ENCODE assay signal across 9 cellular contexts in the genomic region with DNA sequence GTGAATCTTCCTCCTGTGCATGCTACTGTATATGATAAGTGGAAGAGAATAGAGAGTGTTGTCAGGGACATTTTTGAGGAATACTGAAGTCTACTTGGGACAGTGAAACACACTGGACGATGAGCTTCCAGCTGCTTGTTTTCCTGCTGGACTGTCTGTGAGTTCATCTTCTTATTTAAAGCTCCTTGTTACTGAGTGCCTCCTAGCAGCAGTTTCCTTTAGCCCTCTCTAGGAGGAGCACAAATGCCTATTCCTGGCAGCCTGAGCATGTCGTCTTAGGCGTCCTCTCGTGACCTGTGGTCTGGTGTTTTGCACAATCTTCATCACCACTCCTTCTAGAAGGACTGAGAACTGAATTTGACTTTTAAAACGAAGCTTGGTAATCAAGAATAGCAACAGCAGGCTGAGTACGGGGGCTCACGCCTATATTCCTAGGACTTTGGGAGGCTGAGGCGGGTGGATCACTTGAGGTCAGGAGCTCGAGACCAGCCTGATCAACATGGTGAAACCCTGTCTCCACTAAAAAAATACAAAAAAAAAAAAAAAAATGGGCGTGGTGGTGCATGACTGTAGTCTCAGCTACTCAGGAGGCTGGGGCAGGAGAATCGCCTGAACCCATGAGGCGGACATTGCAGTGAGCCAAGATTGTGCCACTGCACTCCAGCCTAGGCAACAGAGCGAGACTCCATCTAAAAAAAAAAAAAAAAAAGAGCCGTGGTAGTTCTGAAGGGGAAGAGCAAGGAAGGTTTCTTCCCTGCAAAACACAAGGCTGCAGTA. TPM values are rescaled to one million over a fixed set of nuclear protein-coding genes. Genes with fewer than 3 reads are reported as not detected.
DNase-seq lines count a peak whose midpoint lies in the region; ATAC-seq and FAIRE-seq lines count a peak whose summit lies in the region.
"Had no signal": no experiment of that assay in that cellular context is flagged by ENCODE, and none has a peak within 500 bp of the region (broad histone marks: within the 10 kb centered on the region; RNA-seq: fewer than 3 reads in every experiment).

No MANE protein-coding gene starts in this region.

- peak; percentile 25 to 38 for ATAC-seq in CD4-positive, CD25-positive, alpha-beta regulatory T cell (ENCODE audit: low read depth in 2 of 2)
- ATAC-seq in HG03139 (IDR thresholded peaks at IDR 0.05; ENCODE audit: unreplicated experiment): peak; percentile 58
- peak; percentile 47 for ATAC-seq in T-helper 17 cell

- H3K27ac ChIP-seq in CD4-positive, CD25-positive, alpha-beta regulatory T cell (ENCODE audit: insufficient read depth, low read length, poor library complexity, severe bottlenecking): no peak overlapping the region
- peak overlapping the region; percentile 8 for H3K27ac ChIP-seq in thymus (ENCODE audit: low read depth)

- peaks cover 9 to 20% (median 20%) of the 10 kb centered on the region in 4 donors for H3K4me1 Mint-ChIP-seq in CD4-positive, CD25-positive, alpha-beta regulatory T cell
- H3K4me1 Mint-ChIP-seq in T-helper 17 cell: peaks cover 10% of the 10 kb centered on the region

- H3K27me3 Mint-ChIP-seq in CD4-positive, CD25-positive, alpha-beta regulatory T cell: no peaks in the 10 kb centered on the region
- no peaks in the 10 kb centered on the region for H3K27me3 Mint-ChIP-seq in T-helper 17 cell

- FAIRE-seq in GM19239 (lab: Jason Lieb, UNC): peak; percentile 57

- H3K4me3 Mint-ChIP-seq in CD4-positive, CD25-positive, alpha-beta regulatory T cell: peak overlapping the region in 1 of 4 donors; percentile 6
- H3K4me3 Mint-ChIP-seq in T-helper 17 cell: no peak overlapping the region

- no peaks in the 10 kb centered on the region for H3K36me3 Mint-ChIP-seq in CD4-positive, CD25-positive, alpha-beta regulatory T cell
- peaks cover 2% of the 10 kb centered on the region for H3K36me3 Mint-ChIP-seq in T-helper 17 cell (ENCODE audit: low read depth)

- H3K27me3 ChIP-seq in CD4-positive, CD25-positive, alpha-beta regulatory T cell (ENCODE audit: control insufficient read depth, insufficient read depth, low read length): no peaks in the 10 kb centered on the region
- H3K27me3 ChIP-seq in thymus (ENCODE audit: control insufficient read depth, insufficient read depth): no peaks in the 10 kb centered on the region

- peak in 1 of 3 donors; percentile 46 for DNase-seq in CD4-positive, CD25-positive, alpha-beta regulatory T cell
- DNase-seq in GM19239 (ENCODE audit: insufficient read length, low spot score) (no peak), T-helper 17 cell (no peak), hepatic stellate cell (ENCODE audit: low spot score) (peak; percentile 69), LoVo (ENCODE audit: low spot score) (no peak)
- DNase-seq in activated CD8-positive, alpha-beta memory T cell treated with anti-CD3 and anti-CD28 coated beads for 24 hours: no peak

- no peaks in the 10 kb centered on the region for H3K36me3 ChIP-seq in CD4-positive, CD25-positive, alpha-beta regulatory T cell (ENCODE audit: control insufficient read depth, insufficient read depth, low read length)
- no peaks in the 10 kb centered on the region for H3K36me3 ChIP-seq in thymus (ENCODE audit: control insufficient read depth, insufficient read depth)

- no peak overlapping the region for H3K27ac Mint-ChIP-seq in CD4-positive, CD25-positive, alpha-beta regulatory T cell
- H3K27ac Mint-ChIP-seq in T-helper 17 cell: peak overlapping the region; percentile 34

- H3K4me3 ChIP-seq in CD4-positive, CD25-positive, alpha-beta regulatory T cell (ENCODE audit: low read depth, low read length): peak overlapping the region; percentile 26
- H3K4me3 ChIP-seq in thymus (ENCODE audit: low read length): no peak overlapping the region

- WGBS in thymus: 53% methylated on average over 14 of the region's 14 CpGs

- H3K4me1 ChIP-seq in CD4-positive, CD25-positive, alpha-beta regulatory T cell (ENCODE audit: control insufficient read depth, insufficient read depth, low read length, poor library complexity, severe bottlenecking): peaks cover 6% of the 10 kb centered on the region
- peaks cover 3% of the 10 kb centered on the region for H3K4me1 ChIP-seq in thymus (ENCODE audit: control insufficient read depth, insufficient read depth, low read length)

- H3K9me3 ChIP-seq in CD4-positive, CD25-positive, alpha-beta regulatory T cell (ENCODE audit: control insufficient read depth in 2 of 2, low read length in 2 of 2): no peaks in the 10 kb centered on the region
- H3K9me3 ChIP-seq in T-helper 17 cell (ENCODE audit: control insufficient read depth, low read length, poor library complexity, severe bottlenecking) (no peaks in the 10 kb centered on the region), thymus (ENCODE audit: control insufficient read depth) (no peaks in the 10 kb centered on the region)

- peaks cover 0 to 1% (median 0%) of the 10 kb centered on the region in 7 donors for H3K9me3 Mint-ChIP-seq in CD4-positive, CD25-positive, alpha-beta regulatory T cell

RNA-seq across cellular contexts. Expression of gene ANKRD33B, which starts 44.0 kb away (rescaled TPM):
- 6.6 TPM for total RNA-seq in CD4-positive, CD25-positive, alpha-beta regulatory T cell
- under 1 TPM; 0.25 to 0.35 (median 0.32) TPM for polyA plus RNA-seq in CD4-positive, CD25-positive, alpha-beta regulatory T cell
- total RNA-seq in T-helper 17 cell: 10 to 100 TPM in 1 of 2 donors, 1 to 10 TPM in 1; 5.3 to 13.9 TPM
- 4.5 TPM for polyA plus RNA-seq in thymus
- polyA plus RNA-seq: neural cell had no signal
